Comparison of ENCODE assay signal across 26 cellular contexts in genomic region chr13:113443991-113444390, GRCh38.
"Had no signal": no experiment of that assay in that cellular context is flagged by ENCODE, and none has a peak within 500 bp of the region (broad histone marks: within the 10 kb centered on the region; RNA-seq: fewer than 3 reads in every experiment).

No MANE protein-coding gene starts in this region.

- H3K4me3 ChIP-seq: breast epithelium, esophagus muscularis mucosa, heart left ventricle, lower lobe of right lung, right atrium auricular region, spleen, testis, vagina had no signal

- H3K27ac ChIP-seq: breast epithelium, esophagus muscularis mucosa, foreskin keratinocyte, lower lobe of right lung, parathyroid adenoma, spleen, testis, vagina had no signal

- H3K27ac Mint-ChIP-seq: activated B cell treated with CpG ODN at 0.5 μM for 24 hours; activated CD8-positive, alpha-beta memory T cell treated with anti-CD3 and anti-CD28 coated beads, Interleukin-2, amount 10 ng/mL, durations not matched to agents 7 days and 5 days; activated CD8-positive, alpha-beta T cell treated with anti-CD3 and anti-CD28 coated beads, Interleukin-2, amount 10 ng/mL, durations not matched to agents 7 days and 5 days; activated naive CD4-positive, alpha-beta T cell treated with anti-CD3 and anti-CD28 coated beads, Interleukin-2, amount 50 U/mL, for 24 hours; activated T-helper 2 cell treated with anti-CD3 and anti-CD28 coated beads, Interferon-gamma antibody, Interleukin-2, Interleukin-4, amounts not matched to agents 10 μg/mL and 5 μg/mL and 100 μg/mL, durations not matched to agents 14 hours and 24 hours and 36 hours; dendritic cell treated with granulocyte-macrophage colony-stimulating factor and Interleukin-4, amounts not matched to agents 40 ng/mL and 50 ng/mL, for 4 days; nephron progenitor cell; type B pancreatic cell had no signal

- H3K27me3 ChIP-seq: breast epithelium, esophagus muscularis mucosa, foreskin keratinocyte, heart left ventricle, right atrium auricular region, spleen, testis, vagina had no signal

- ATAC-seq: activated CD8-positive, alpha-beta memory T cell treated with anti-CD3 and anti-CD28 coated beads, Interleukin-2, amount 10 ng/mL, durations not matched to agents 7 days and 5 days; activated CD8-positive, alpha-beta T cell treated with anti-CD3 and anti-CD28 coated beads, Interleukin-2, amount 10 ng/mL, durations not matched to agents 7 days and 5 days; foreskin keratinocyte; left lobe of liver; lower lobe of right lung; stimulated activated naive CD8-positive, alpha-beta T cell treated with anti-CD3 and anti-CD28 coated beads, Interleukin-15, Interleukin-2, amounts not matched to agents 100 U/mL and 50 U/mL, for 24 hours had no signal

- H3K27me3 Mint-ChIP-seq: activated B cell treated with CpG ODN at 0.5 μM for 24 hours; activated CD8-positive, alpha-beta memory T cell treated with anti-CD3 and anti-CD28 coated beads, Interleukin-2, amount 10 ng/mL, durations not matched to agents 7 days and 5 days; activated naive CD4-positive, alpha-beta T cell treated with anti-CD3 and anti-CD28 coated beads, Interleukin-2, amount 50 U/mL, for 24 hours; dendritic cell treated with granulocyte-macrophage colony-stimulating factor and Interleukin-4, amounts not matched to agents 40 ng/mL and 50 ng/mL, for 4 days; type B pancreatic cell had no signal

- DNase-seq: activated B cell treated with CpG ODN at 0.5 μM for 24 hours; activated CD8-positive, alpha-beta memory T cell treated with anti-CD3 and anti-CD28 coated beads, Interleukin-2, amount 10 ng/mL, durations not matched to agents 7 days and 5 days; activated CD8-positive, alpha-beta T cell treated with anti-CD3 and anti-CD28 coated beads, Interleukin-2, amount 10 ng/mL, durations not matched to agents 7 days and 5 days; activated T-cell treated with anti-CD3 and anti-CD28 coated beads, Interleukin-2, amount 50 U/mL, for 48 hours; central memory CD4-positive, alpha-beta T cell; foreskin keratinocyte; hypothalamus; kidney glomerular epithelial cell; lower lobe of right lung; naive B cell; nephron progenitor cell; stimulated activated naive CD8-positive, alpha-beta T cell treated with anti-CD3 and anti-CD28 coated beads, Interleukin-15, Interleukin-2, amounts not matched to agents 100 U/mL and 50 U/mL, for 24 hours; T-helper 2 cell; testis had no signal

- H3K4me1 Mint-ChIP-seq: activated naive CD4-positive, alpha-beta T cell treated with anti-CD3 and anti-CD28 coated beads, Interleukin-2, amount 50 U/mL, for 24 hours had no signal

- H3K36me3 ChIP-seq: breast epithelium, lower lobe of right lung, vagina had no signal

- H3K4me1 ChIP-seq: breast epithelium, foreskin keratinocyte, lower lobe of right lung, parathyroid adenoma, testis, vagina had no signal

- H3K9ac ChIP-seq: parathyroid adenoma had no signal

- H3K79me2 ChIP-seq: parathyroid adenoma had no signal

- H3K4me3 Mint-ChIP-seq: activated B cell treated with CpG ODN at 0.5 μM for 24 hours; activated CD8-positive, alpha-beta memory T cell treated with anti-CD3 and anti-CD28 coated beads, Interleukin-2, amount 10 ng/mL, durations not matched to agents 7 days and 5 days; activated CD8-positive, alpha-beta T cell treated with anti-CD3 and anti-CD28 coated beads, Interleukin-2, amount 10 ng/mL, durations not matched to agents 7 days and 5 days; activated naive CD4-positive, alpha-beta T cell treated with anti-CD3 and anti-CD28 coated beads, Interleukin-2, amount 50 U/mL, for 24 hours; dendritic cell treated with granulocyte-macrophage colony-stimulating factor and Interleukin-4, amounts not matched to agents 40 ng/mL and 50 ng/mL, for 4 days; nephron progenitor cell; type B pancreatic cell had no signal

- H3K9me3 Mint-ChIP-seq: activated B cell treated with CpG ODN at 0.5 μM for 24 hours; activated naive CD4-positive, alpha-beta T cell treated with anti-CD3 and anti-CD28 coated beads, Interleukin-2, amount 50 U/mL, for 24 hours; activated T-helper 2 cell treated with anti-CD3 and anti-CD28 coated beads, Interferon-gamma antibody, Interleukin-2, Interleukin-4, amounts not matched to agents 10 μg/mL and 5 μg/mL and 100 μg/mL, durations not matched to agents 14 hours and 24 hours and 36 hours; type B pancreatic cell had no signal

- H2AFZ ChIP-seq: parathyroid adenoma had no signal

- H3K9me3 ChIP-seq: breast epithelium, esophagus muscularis mucosa, heart left ventricle, lower lobe of right lung, right atrium auricular region, spleen, testis, vagina had no signal
